10 cellular contexts compared by ENCODE assay signal in genomic region chr19:38989066-38989605, GRCh38. TPM values are rescaled to one million over a fixed set of nuclear protein-coding genes. Genes with fewer than 3 reads are reported as not detected.
DNase-seq lines count a peak whose midpoint lies in the region; ATAC-seq lines count a peak whose summit lies in the region.
"Had no signal": no experiment of that assay in that cellular context is flagged by ENCODE, and none has a peak within 500 bp of the region (broad histone marks: within the 10 kb centered on the region; RNA-seq: fewer than 3 reads in every experiment).

No MANE protein-coding gene starts in this region.

- no peaks in the 10 kb centered on the region for H3K36me3 ChIP-seq in SJSA1

- no peak overlapping the region for H3K27ac ChIP-seq in SJSA1

- H3K9me3 ChIP-seq in SJSA1 (replicated peaks), result 0 out of 2 replicates have a peak, but pooled peaks cover 2% of the 10 kb centered on the region

- no peak overlapping the region for H3K4me3 ChIP-seq in SJSA1

- peaks cover 8% of the 10 kb centered on the region for H3K4me1 ChIP-seq in SJSA1 (replicated peaks)

- peak; percentile 26 for DNase-seq in AG08395 (ENCODE audit: low spot score)
- DNase-seq in HK-2 (ENCODE audit: unreplicated experiment), result peak; percentile 49
- peak; percentile 44 to 52 for DNase-seq in SJSA1 (ENCODE audit: low read depth in 1 of 2, low spot score in 2 of 2)
- peak; percentile 65 for DNase-seq in iPS-NIHi7 (ENCODE audit: extremely low spot score)
- DNase-seq in SIG-M5 (lab: John Stamatoyannopoulos, UW), result no peak
- DNase-seq in NOMO-1 (lab: John Stamatoyannopoulos, UW; ENCODE audit: unreplicated experiment in 2 of 2), result no peak
- DNase-seq: activated T-cell treated with anti-CD3 and anti-CD28 coated beads for 4 hours, T-helper 1 cell had no signal

- H3K27me3 ChIP-seq in SJSA1 (replicated peaks), result no peaks in the 10 kb centered on the region

- ATAC-seq in GM19463 (IDR thresholded peaks at IDR 0.05; ENCODE audit: unreplicated experiment), result no peak
- ATAC-seq in GM19467 (IDR thresholded peaks at IDR 0.05; ENCODE audit: unreplicated experiment), result no peak

RNA-seq across cellular contexts. Expression of gene FBXO17, which starts 13.6 kb away (rescaled TPM):
- total RNA-seq in SJSA1 (2014; rRNA removed; shearing (Covaris generic)), result 3.9 and 21.0 TPM in 2 replicates

RNA-seq across cellular contexts. Expression of gene FBXO27, which starts 43.2 kb away (rescaled TPM):
- total RNA-seq in SJSA1 (2014; rRNA removed; shearing (Covaris generic)), result 1.5 TPM in 1 of 2 replicates, not detected in the other

RNA-seq across cellular contexts. Expression of gene MRPS12, which starts 58.4 kb away (rescaled TPM):
- total RNA-seq in SJSA1 (2014; rRNA removed; shearing (Covaris generic)), result 60.6 and 60.7 TPM in 2 replicates

RNA-seq across cellular contexts. Expression of gene SARS2, which starts 58.6 kb away (rescaled TPM):
- total RNA-seq in SJSA1 (2014; rRNA removed; shearing (Covaris generic)), result 17.0 and 19.9 TPM in 2 replicates

Comparison
In these comparisons a context has a peak if more than half of its experiments do, and no peak if none do; other contexts are left out.
1. DNase-seq: peak in AG08395 (single experiment), HK-2 (single experiment), SJSA1 (2 of 2) and iPS-NIHi7 (single experiment); none in SIG-M5 (single experiment) and NOMO-1 (0 of 2).